ENCODE assay signal across 7 cellular contexts in genomic region chr1:226697151-226697575, GRCh38. TPM values are rescaled to one million over a fixed set of nuclear protein-coding genes. Genes with fewer than 3 reads are reported as not detected.
DNase-seq lines count a peak whose midpoint lies in the region; ATAC-seq and TF ChIP-seq lines count a peak whose summit lies in the region.

No MANE protein-coding gene starts in this region.

- in situ Hi-C loops in mammary epithelial cell (cut with MboI; ENCODE audit: low sequenced_read_pairs in 2 of 2), result no loop called here

- no peaks in the 10 kb centered on the region for H4K20me1 ChIP-seq in mammary epithelial cell (ENCODE audit: insufficient read depth, low read length)

- TF ChIP-seq CTCF in mammary epithelial cell (conservative IDR thresholded peaks at IDR 0.05 in 1 of 2, IDR thresholded peaks at IDR 0.05 in 1 of 2; ENCODE audit: extremely low read depth in 1 of 2, insufficient read depth in 1 of 2, low read depth in 1 of 2, low read length in 2 of 2) (no peak), prostate gland (IDR thresholded peaks at IDR 0.05) (no peak)

- WGBS in mammary epithelial cell (ENCODE audit: low coverage, missing lambda C conversion rate), result 41% methylated on average over 2 of the region's 2 CpGs
- WGBS in prostate gland, result 20% methylated on average over 2 of the region's 2 CpGs

- TF ChIP-seq POLR2A in prostate gland (IDR thresholded peaks at IDR 0.05), result no peak

- H3K27me3 ChIP-seq in mammary epithelial cell (ENCODE audit: insufficient read depth, low read length) (no peaks in the 10 kb centered on the region), prostate gland (replicated peaks; ENCODE audit: insufficient read depth) (no peaks in the 10 kb centered on the region)

- CTCF ChIA-PET in mammary epithelial cell (lab: Charles Lee; ENCODE audit: low non-redundant PET), result no interaction called here

- no peaks in the 10 kb centered on the region for H3K36me3 ChIP-seq in mammary epithelial cell (ENCODE audit: insufficient read depth, low read length)
- H3K36me3 ChIP-seq in prostate gland, result no peaks in the 10 kb centered on the region

- peak overlapping the region; percentile 44 for H3K27ac ChIP-seq in mammary epithelial cell (ENCODE audit: insufficient read depth, low read depth, low read length)
- peak overlapping the region; percentile 68 to 97 for H3K27ac ChIP-seq in prostate gland

- no peak overlapping the region for H2AFZ ChIP-seq in mammary epithelial cell (ENCODE audit: low read depth, low read length)

- intact Hi-C loops in mammary epithelial cell (cut with micrococcal nuclease), result loop anchor here (5.0 kb wide), 1 partner anchor 40 kb away; no protein-coding TSS in a partner anchor
- intact Hi-C loops in prostate gland (cut with DNase I), result no loop called here

- peak overlapping the region; percentile 22 for H3K4me2 ChIP-seq in mammary epithelial cell (ENCODE audit: insufficient read depth, low read depth, low read length)

- H3K9me3 ChIP-seq in mammary epithelial cell (replicated peaks; ENCODE audit: insufficient read depth, low read length), result no peaks in the 10 kb centered on the region
- no peaks in the 10 kb centered on the region for H3K9me3 ChIP-seq in prostate gland

- H3K4me3 ChIP-seq in mammary epithelial cell (replicated peaks in 1 of 3; ENCODE audit: insufficient read depth in 1 of 3, low read depth in 2 of 3, low read length in 3 of 3), result no peak overlapping the region
- no peak overlapping the region for H3K4me3 ChIP-seq in prostate gland

- no peaks in the 10 kb centered on the region for H3K79me2 ChIP-seq in mammary epithelial cell (ENCODE audit: insufficient read depth, low read length)

- BruUV-seq in mammary epithelial cell (replicated peaks; lab: Mats Ljungman, UMichigan), result no TSS peak

- H3K4me1 ChIP-seq in mammary epithelial cell (ENCODE audit: insufficient read depth, low read length) (peaks cover 29% of the 10 kb centered on the region), prostate gland (replicated peaks) (peaks cover 26% of the 10 kb centered on the region)

- DNase-seq in mammary epithelial cell (peak; percentile 92), prostate gland (ENCODE audit: low spot score) (no peak), DMS79 (lab: John Stamatoyannopoulos, UW) (no peak), AML-193 (lab: John Stamatoyannopoulos, UW) (no peak), mucosa of gallbladder (ENCODE audit: low spot score) (no peak)

- dilution Hi-C loops in mammary epithelial cell (cut with HindIII; ENCODE audit: low sequenced_read_pairs), result no loop called here

- ATAC-seq in GM19035 (IDR thresholded peaks at IDR 0.05; ENCODE audit: unreplicated experiment) (peak; percentile 58), HG03139 (IDR thresholded peaks at IDR 0.05; ENCODE audit: unreplicated experiment) (peak; percentile 52)

- no peak overlapping the region for H3K9ac ChIP-seq in mammary epithelial cell (ENCODE audit: insufficient read depth, low read length)

RNA-seq across cellular contexts. Expression of gene ITPKB, which starts 41.9 kb away (rescaled TPM):
- 10 to 100 TPM in 1 of 2 donors, 1 to 10 TPM in 1; 6.0 to 11.4 TPM for total RNA-seq in mammary epithelial cell
- 4.1 TPM for polyA plus RNA-seq in mammary epithelial cell
- 24.9 TPM for polyA minus RNA-seq in mammary epithelial cell
- total RNA-seq in prostate gland, result 10 to 100 TPM; 47.5 to 49.2 TPM
- total RNA-seq in mucosa of gallbladder, result 30.6 TPM
